8 cellular contexts compared by ENCODE assay signal in the genomic region with DNA sequence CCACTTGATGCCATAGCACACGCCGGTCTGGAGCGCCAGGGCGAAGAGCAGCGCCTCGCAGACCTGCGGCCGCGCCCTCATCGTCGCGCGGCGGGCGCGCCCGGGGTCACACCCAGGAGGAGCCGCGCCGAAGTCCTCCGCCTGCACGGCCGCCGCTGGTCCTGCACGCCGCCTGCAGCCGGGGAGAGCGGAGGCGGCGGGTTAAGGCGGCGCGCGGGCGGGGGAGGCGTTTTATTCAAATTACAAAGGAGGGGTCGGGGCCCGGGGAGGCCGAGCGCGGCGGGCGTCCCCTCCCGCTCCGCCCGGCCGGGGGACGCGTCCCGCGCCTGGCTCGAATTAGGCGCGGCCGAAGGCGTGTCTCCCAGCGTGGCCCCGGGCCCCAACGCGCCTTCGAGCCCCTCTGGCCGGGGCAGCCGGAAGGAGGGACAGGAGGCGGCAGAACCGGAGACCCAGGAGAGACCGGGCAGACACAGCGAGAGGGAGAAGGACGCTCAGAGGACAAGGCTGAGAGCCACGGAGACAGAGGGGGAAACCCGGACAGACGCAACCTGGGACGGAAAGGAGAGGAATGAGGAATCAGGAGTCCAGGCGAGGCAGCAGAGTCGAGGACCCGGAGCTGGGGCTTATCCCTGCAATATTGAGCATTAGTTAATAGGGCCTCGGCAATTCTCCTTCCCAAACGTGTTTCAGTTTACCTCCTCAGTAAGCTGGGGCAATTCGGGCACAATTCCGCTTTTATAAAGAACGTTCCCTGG. TPM values are rescaled to one million over a fixed set of nuclear protein-coding genes. Genes with fewer than 3 reads are reported as not detected.
DNase-seq lines count a peak whose midpoint lies in the region; ATAC-seq, FAIRE-seq and TF ChIP-seq lines count a peak whose summit lies in the region.

A gene (minus strand): TSS at position 176 of the 755 bp plus-strand sequence. CDS start 95 bp downstream, at position 81.

- intact Hi-C loops in activated B cell treated with CpG ODN at 0.5 μM for 24 hours (cut with micrococcal nuclease) = loop anchor here (1.0 to 10.0 kb wide), 9 partner anchors 29 to 802 kb away; no protein-coding TSS in a partner anchor

- peaks cover 23% of the 10 kb centered on the region for H3K4me1 Mint-ChIP-seq in activated B cell treated with CpG ODN at 0.5 μM for 24 hours
- H3K4me1 Mint-ChIP-seq in naive thymus-derived CD8-positive, alpha-beta T cell = peaks cover 1 to 35% (median 21%) of the 10 kb centered on the region in 4 donors

- no peaks in the 10 kb centered on the region for H3K36me3 Mint-ChIP-seq in activated B cell treated with CpG ODN at 0.5 μM for 24 hours (ENCODE audit: low read depth)
- H3K36me3 Mint-ChIP-seq in naive thymus-derived CD8-positive, alpha-beta T cell = no peaks in the 10 kb centered on the region

- H3K9ac ChIP-seq in ES-I3 (ENCODE audit: low read depth, low read length) = peak within 1 kb of the TSS; percentile 67; the same call in 1 of the 2 replicates

- ATAC-seq in activated B cell treated with CpG ODN at 0.5 μM for 24 hours (ENCODE audit: low read depth) (peak; percentile 22), esophagus mucosa (peak; percentile 62), HG03175 (IDR thresholded peaks at IDR 0.05; ENCODE audit: unreplicated experiment) (no peak)
- peak; percentile 9 to 29 for ATAC-seq in naive thymus-derived CD8-positive, alpha-beta T cell

- CTCF ChIA-PET in activated B cell treated with CpG ODN at 0.5 μM for 24 hours (lab: Charles Lee) = interaction anchor here (1.2 to 5.4 kb wide), 10 partner anchors 29 to 501 kb away, joined by 3 to 103 read pairs (median 6); no protein-coding TSS in a partner anchor

- H3K9me3 ChIP-seq in ES-I3 (ENCODE audit: control insufficient read depth, insufficient read depth, low read length) = no peaks in the 10 kb centered on the region

- peaks cover 34% of the 10 kb centered on the region for H3K27me3 Mint-ChIP-seq in activated B cell treated with CpG ODN at 0.5 μM for 24 hours
- peaks cover 17 to 56% (median 36%) of the 10 kb centered on the region in 5 donors for H3K27me3 Mint-ChIP-seq in naive thymus-derived CD8-positive, alpha-beta T cell

- TF ChIP-seq CTCF in activated B cell treated with CpG ODN at 0.5 μM for 24 hours (IDR thresholded peaks at IDR 0.05) = no peak

- no peak for TF ChIP-seq POLR2A in H54 (IDR thresholded peaks at IDR 0.05; ENCODE audit: low read depth, low read length)

- no peaks in the 10 kb centered on the region; the same call in 1 of the 2 replicates for H3K4me1 ChIP-seq in ES-I3 (ENCODE audit: insufficient read depth, low read length)

- H3K4me3 Mint-ChIP-seq in activated B cell treated with CpG ODN at 0.5 μM for 24 hours = peak within 1 kb of the TSS; percentile 86
- peak within 1 kb of the TSS; percentile 74 to 86 (median 85) for H3K4me3 Mint-ChIP-seq in naive thymus-derived CD8-positive, alpha-beta T cell

- no peak for FAIRE-seq in H54 (lab: Jason Lieb, UNC)

- peak; percentile 33 for DNase-seq in M059J (ENCODE audit: low read depth)
- peak; percentile 45 for DNase-seq in activated B cell treated with CpG ODN at 0.5 μM for 24 hours
- DNase-seq in naive thymus-derived CD8-positive, alpha-beta T cell = peak in 5 of 10 donors; percentile 15 to 30 (median 25)
- DNase-seq in H54 (ENCODE audit: insufficient read length, low spot score) = no peak
- no peak for DNase-seq in cerebellar nuclear complex (lab: John Stamatoyannopoulos, UW)

- POLR2A ChIA-PET in activated B cell treated with CpG ODN at 0.5 μM for 24 hours (lab: Charles Lee) = interaction anchor here (0.5 to 1.8 kb wide), 3 partner anchors 29 to 312 kb away, joined by 4 to 7 read pairs (median 5); no protein-coding TSS in a partner anchor
- POLR2A ChIA-PET in naive thymus-derived CD8-positive, alpha-beta T cell (lab: Charles Lee) = interaction anchor here (1.4 to 4.7 kb wide), 3 partner anchors 28 to 117 kb away, joined by 5 to 22 read pairs (median 20); no protein-coding TSS in a partner anchor

- H3K36me3 ChIP-seq in ES-I3 (ENCODE audit: insufficient read depth, low read length) = no peaks in the 10 kb centered on the region

- peak within 1 kb of the TSS; percentile 18 for H3K27ac Mint-ChIP-seq in activated B cell treated with CpG ODN at 0.5 μM for 24 hours
- peak within 1 kb of the TSS in 3 of 10 donors; percentile 6 to 69 (median 56) for H3K27ac Mint-ChIP-seq in naive thymus-derived CD8-positive, alpha-beta T cell

- no peaks in the 10 kb centered on the region for H3K9me3 Mint-ChIP-seq in activated B cell treated with CpG ODN at 0.5 μM for 24 hours
- H3K9me3 Mint-ChIP-seq in naive thymus-derived CD8-positive, alpha-beta T cell = no peaks in the 10 kb centered on the region

RNA-seq across cellular contexts. Expression of the gene that starts here (rescaled TPM):
- total RNA-seq in M059J (2014; rRNA removed; shearing (Covaris generic)) = 2.0 and 3.1 TPM in 2 replicates
- total RNA-seq in activated B cell treated with CpG ODN at 0.5 μM for 24 hours (0.16 and 0.37 TPM in 2 replicates), esophagus mucosa (0.08 TPM)
- total RNA-seq in naive thymus-derived CD8-positive, alpha-beta T cell = under 1 TPM in 1 of 2 experiments, not detected in 1; 0.81 TPM
- polyA plus RNA-seq in naive thymus-derived CD8-positive, alpha-beta T cell = under 1 TPM in 2 of 3 donors, not detected in 1; 0.09 to 0.24 TPM

Comparison
In these comparisons a context has a peak if more than half of its experiments do, and no peak if none do; other contexts are left out.
1. Peak in DNase-seq and ATAC-seq in activated B cell treated with CpG ODN at 0.5 μM for 24 hours; RNA of the gene not detected or under 1 TPM.
2. Peak in ATAC-seq in esophagus mucosa; RNA of the gene not detected or under 1 TPM.
3. Peak in ATAC-seq in naive thymus-derived CD8-positive, alpha-beta T cell; RNA of the gene not detected or under 1 TPM.